Comparison of ENCODE assay signal across 8 cellular contexts in genomic region chr3:186930639-186931486, GRCh38. TPM values are rescaled to one million over a fixed set of nuclear protein-coding genes. Genes with fewer than 3 reads are reported as not detected.
DNase-seq lines count a peak whose midpoint lies in the region; ATAC-seq, FAIRE-seq and TF ChIP-seq lines count a peak whose summit lies in the region.

No MANE protein-coding gene starts in this region.

- H3K4me2 ChIP-seq in A549, result peak overlapping the region; percentile 81

- FAIRE-seq in A549 (lab: Jason Lieb, UNC), result no peak

- 0 out of 5 replicates have a peak, but pooled peaks of 1 of the 2 experiments have one; percentile 24 for TF ChIP-seq RAD21 in A549 (conservative IDR thresholded peaks at IDR 0.05 in 1 of 2, IDR thresholded peaks at IDR 0.05 in 1 of 2)

- POLR2A ChIA-PET in A549 (lab: Yijun Ruan, JAX), result interaction anchor here (0.8 kb wide), 1 partner anchor 208 kb away, joined by 3 read pairs; the partner anchor contains the start of gene RPL39L
- POLR2A ChIA-PET in activated CD4-positive, alpha-beta T cell treated with anti-CD3 and anti-CD28 coated beads, Interleukin-2, amount 10 ng/mL, durations not matched to agents 7 days and 5 days (lab: Charles Lee), result interaction anchor here (1.0 to 2.2 kb wide), 4 partner anchors 22 to 146 kb away, joined by 3 to 10 read pairs (median 4); no protein-coding TSS in a partner anchor

- peaks cover 41% of the 10 kb centered on the region for H3K4me1 Mint-ChIP-seq in activated CD4-positive, alpha-beta T cell treated with anti-CD3 and anti-CD28 coated beads, Interleukin-2, amount 10 ng/mL, durations not matched to agents 7 days and 5 days

- H3K4me3 ChIP-seq in A549 (peak overlapping the region; percentile 84), duodenal mucosa (ENCODE audit: low read depth in 1 of 2, low read length in 2 of 2) (peak overlapping the region; percentile 76 to 95)

- H3K27ac ChIP-seq in A549 (peak overlapping the region; percentile 74 to 87), duodenal mucosa (ENCODE audit: low read depth, low read length) (peak overlapping the region; percentile 63)

- no peaks in the 10 kb centered on the region for H3K27me3 Mint-ChIP-seq in activated CD4-positive, alpha-beta T cell treated with anti-CD3 and anti-CD28 coated beads, Interleukin-2, amount 10 ng/mL, durations not matched to agents 7 days and 5 days

- H3K9me3 Mint-ChIP-seq in activated CD4-positive, alpha-beta T cell treated with anti-CD3 and anti-CD28 coated beads, Interleukin-2, amount 10 ng/mL, durations not matched to agents 7 days and 5 days, result peaks cover 6% of the 10 kb centered on the region

- 6% methylated on average over 19 of the region's 73 CpGs for WGBS in A549 (ENCODE audit: missing lambda C conversion rate)

- peak overlapping the region; percentile 94 for H3K27ac Mint-ChIP-seq in activated CD4-positive, alpha-beta T cell treated with anti-CD3 and anti-CD28 coated beads, Interleukin-2, amount 10 ng/mL, durations not matched to agents 7 days and 5 days

- H3K4me3 Mint-ChIP-seq in activated CD4-positive, alpha-beta T cell treated with anti-CD3 and anti-CD28 coated beads, Interleukin-2, amount 10 ng/mL, durations not matched to agents 7 days and 5 days, result peak overlapping the region; percentile 88

- no peaks in the 10 kb centered on the region for H3K9me3 ChIP-seq in A549
- H3K9me3 ChIP-seq in duodenal mucosa (ENCODE audit: control insufficient read depth in 1 of 2, low read length in 2 of 2), result no peaks in the 10 kb centered on the region

- H3K4me1 ChIP-seq in A549, result no peaks in the 10 kb centered on the region
- peaks cover 6 to 20% of the 10 kb centered on the region in 2 donors for H3K4me1 ChIP-seq in duodenal mucosa (ENCODE audit: control insufficient read depth in 1 of 2, insufficient read depth in 2 of 2, low read length in 2 of 2)

- ATAC-seq in A549 (peak; percentile 83 to 85), GM18519 (IDR thresholded peaks at IDR 0.05; ENCODE audit: low FRiP score, unreplicated experiment) (peak; percentile 48), HG03039 (IDR thresholded peaks at IDR 0.05; ENCODE audit: unreplicated experiment) (peak; percentile 54)

- peak overlapping the region; percentile 58 to 61 for H3K9ac ChIP-seq in duodenal mucosa (ENCODE audit: low read depth in 1 of 2, low read length in 2 of 2)

- peak; percentile 23 to 39 for DNase-seq in A549 (ENCODE audit: low read depth in 1 of 2, low spot score in 1 of 2)
- peak; percentile 94 for DNase-seq in NCI-H2196 treated with DMSO at 0.1 percent for 48 hours (lab: John Stamatoyannopoulos, UW; ENCODE audit: unreplicated experiment)
- DNase-seq in activated CD4-positive, alpha-beta T cell treated with anti-CD3 and anti-CD28 coated beads, Interleukin-2, amount 10 ng/mL, durations not matched to agents 7 days and 5 days, result peak; percentile 81
- peak; percentile 79 to 82 for DNase-seq in lung microvascular endothelial cell (ENCODE audit: low read depth in 2 of 2)
- peak; percentile 49 to 50 for DNase-seq in stimulated activated CD8-positive, alpha-beta memory T cell treated with anti-CD3 and anti-CD28 coated beads, Interleukin-15, amount 100 ng/mL, for 48 hours (ENCODE audit: low read depth in 2 of 2)

- H3K36me3 ChIP-seq in duodenal mucosa (ENCODE audit: control insufficient read depth in 1 of 2, insufficient read depth in 2 of 2, low read length in 2 of 2), result no peaks in the 10 kb centered on the region

- TF ChIP-seq CTCF in A549 (IDR thresholded peaks at IDR 0.05), result no peak

- no peak for TF ChIP-seq EP300 in A549 (IDR thresholded peaks at IDR 0.05)

- no peaks in the 10 kb centered on the region for H3K27me3 ChIP-seq in duodenal mucosa (ENCODE audit: control insufficient read depth in 1 of 2, insufficient read depth in 2 of 2, low read length in 2 of 2)

- CTCF ChIA-PET in A549 (lab: Yijun Ruan, JAX), result interaction anchor here (0.6 to 3.7 kb wide), 4 partner anchors 81 to 234 kb away, joined by 3 to 16 read pairs (median 3); no protein-coding TSS in a partner anchor
- CTCF ChIA-PET in activated CD4-positive, alpha-beta T cell treated with anti-CD3 and anti-CD28 coated beads, Interleukin-2, amount 10 ng/mL, durations not matched to agents 7 days and 5 days (lab: Charles Lee), result interaction anchor here (0.6 to 2.7 kb wide), 18 partner anchors 9 to 220 kb away, joined by 3 to 10 read pairs (median 4); no protein-coding TSS in a partner anchor

- H3K36me3 Mint-ChIP-seq in activated CD4-positive, alpha-beta T cell treated with anti-CD3 and anti-CD28 coated beads, Interleukin-2, amount 10 ng/mL, durations not matched to agents 7 days and 5 days (ENCODE audit: low read depth), result peaks cover 40% of the 10 kb centered on the region

- TF ChIP-seq POLR2A in A549 (IDR thresholded peaks at IDR 0.05; ENCODE audit: low read length), result no peak

TF ChIP-seq in A549, 52 proteins besides CTCF, POLR2A, EP300 and RAD21:
- no peak for TF ChIP-seq PHF8 (IDR thresholded peaks at IDR 0.05; ENCODE audit: borderline replicate concordance, low read depth)
- peak; percentile 56; the same call in 1 of the 2 replicates for TF ChIP-seq MAX (IDR thresholded peaks at IDR 0.05)
- no peak for TF ChIP-seq ZSCAN20 (CRISPR knock-in tag; IDR thresholded peaks at IDR 0.05)
- 0 out of 3 replicates have a peak, but pooled peaks have one; percentile 15 for TF ChIP-seq SMC3 (IDR thresholded peaks at IDR 0.05)
TF ChIP-seq in A549: peak in this region for 2.

RNA-seq across cellular contexts. Expression of gene ST6GAL1, which starts 0.5 kb away (rescaled TPM):
- 6.5 and 10.4 TPM in 2 replicates for polyA plus RNA-seq in A549 (2011; rRNA removed)
- 1.1 and 2.0 TPM in 2 replicates for polyA plus RNA-seq in A549 (2012; cell fraction: cytosol; rRNA removed)
- 1.5 and 3.0 TPM in 2 replicates for polyA plus RNA-seq in A549 (2012; cell fraction: nucleus; rRNA removed)
- 3.1 to 3.9 TPM (median 3.8 TPM) in 3 replicates for polyA plus RNA-seq in A549 (2017; fragmentation: RNase III; extraction: RNeasy Plus Mini Kit Qiagen cat#74134 plus additional on column Dnase treatment)
- polyA minus RNA-seq in A549 (2011; rRNA and poly(A)+ RNA removed), result 11.9 and 17.2 TPM in 2 replicates
- 100 to 1,000 TPM; 145 to 183 TPM for total RNA-seq in activated CD4-positive, alpha-beta T cell treated with anti-CD3 and anti-CD28 coated beads, Interleukin-2, amount 10 ng/mL, durations not matched to agents 7 days and 5 days
- total RNA-seq in lung microvascular endothelial cell, result 44.9 and 61.1 TPM in 2 replicates

Comparison
In these comparisons a context has a peak if more than half of its experiments do, and no peak if none do; other contexts are left out.
1. Peak in every context shown above with its lines: DNase-seq, ATAC-seq, H3K4me3 ChIP-seq and H3K27ac ChIP-seq.
2. DNase-seq: peak in every context shown above with its lines; median percentile 94 in NCI-H2196 treated with DMSO at 0.1 percent for 48 hours; 81 in activated CD4-positive, alpha-beta T cell treated with anti-CD3 and anti-CD28 coated beads, Interleukin-2, amount 10 ng/mL, durations not matched to agents 7 days and 5 days; 80 in lung microvascular endothelial cell; 50 in stimulated activated CD8-positive, alpha-beta memory T cell treated with anti-CD3 and anti-CD28 coated beads, Interleukin-15, amount 100 ng/mL, for 48 hours; 31 in A549.